24 cellular contexts compared by ENCODE assay signal in the genomic region with DNA sequence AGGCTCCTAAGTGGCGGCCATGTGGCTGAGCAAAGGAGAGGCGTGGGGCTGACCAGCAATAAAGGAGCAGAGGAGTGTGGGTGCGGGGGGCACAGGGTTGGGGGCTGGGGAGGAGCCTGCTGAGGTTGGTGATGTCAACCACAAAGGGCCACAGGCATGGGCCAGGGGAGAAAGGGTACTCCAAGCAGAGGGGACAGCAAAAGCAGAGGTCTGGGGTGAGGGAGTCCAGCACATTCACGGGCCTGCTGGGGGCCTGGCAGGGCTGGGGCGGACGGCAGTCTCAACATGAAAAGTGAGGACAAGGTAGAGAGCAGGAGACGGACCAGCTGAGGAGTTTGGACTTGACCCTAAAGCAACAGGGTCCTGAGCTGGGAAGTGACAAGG.
DNase-seq lines count a peak whose midpoint lies in the region; ATAC-seq, FAIRE-seq and TF ChIP-seq lines count a peak whose summit lies in the region.
"Had no signal": no experiment of that assay in that cellular context is flagged by ENCODE, and none has a peak within 500 bp of the region (broad histone marks: within the 10 kb centered on the region; RNA-seq: fewer than 3 reads in every experiment).

No MANE protein-coding gene starts in this region.

- H3K4me2 ChIP-seq in osteoblast (ENCODE audit: insufficient read depth, low read length), result no peak overlapping the region
- H3K4me2 ChIP-seq: A549 had no signal

- H3K9me3 ChIP-seq in heart left ventricle (no peaks in the 10 kb centered on the region), osteoblast (ENCODE audit: low read depth, low read length) (no peaks in the 10 kb centered on the region), vagina (no peaks in the 10 kb centered on the region), transverse colon (no peaks in the 10 kb centered on the region)
- H3K9me3 ChIP-seq: A549, BE2C, pancreas, testis had no signal

- no peak overlapping the region for H2AFZ ChIP-seq in osteoblast (ENCODE audit: low read length)
- H2AFZ ChIP-seq: GM23248 had no signal

- ATAC-seq in Right ventricle myocardium superior (ENCODE audit: poor library complexity), result no peak
- ATAC-seq in heart left ventricle, result no peak
- no peak for ATAC-seq in effector memory CD8-positive, alpha-beta T cell (replicated peaks)
- ATAC-seq: A549 had no signal

- H3K4me3 ChIP-seq in heart left ventricle (no peak overlapping the region), osteoblast (ENCODE audit: insufficient read depth, low read length) (no peak overlapping the region), vagina (no peak overlapping the region), transverse colon (no peak overlapping the region)
- H3K4me3 ChIP-seq: A549, GM23248, pancreas, SK-N-MC, testis had no signal

- no peaks in the 10 kb centered on the region for H3K27me3 Mint-ChIP-seq in effector memory CD8-positive, alpha-beta T cell
- H3K27me3 Mint-ChIP-seq: activated B cell treated with CpG ODN at 0.5 μM for 24 hours; activated CD4-positive, alpha-beta memory T cell treated with anti-CD3 and anti-CD28 coated beads, Interleukin-2, amount 10 ng/mL, durations not matched to agents 7 days and 5 days; central memory CD8-positive, alpha-beta T cell had no signal

- H3K27ac Mint-ChIP-seq in effector memory CD8-positive, alpha-beta T cell, result peak overlapping the region; percentile 67 to 74
- H3K27ac Mint-ChIP-seq: activated B cell treated with CpG ODN at 0.5 μM for 24 hours; activated CD4-positive, alpha-beta memory T cell treated with anti-CD3 and anti-CD28 coated beads, Interleukin-2, amount 10 ng/mL, durations not matched to agents 7 days and 5 days; T-helper 2 cell treated with Interferon-gamma antibody and Interleukin-4, amounts not matched to agents 5 μg/mL and 100 μg/mL, for 36 hours had no signal

- H3K27ac ChIP-seq in heart left ventricle (peak overlapping the region in 1 of 12 donors; percentile 77), osteoblast (ENCODE audit: low read depth, low read length) (no peak overlapping the region), vagina (peak overlapping the region; percentile 64), transverse colon (no peak overlapping the region)
- H3K27ac ChIP-seq: GM23248, pancreas, testis had no signal

- no peak for FAIRE-seq in urothelium cell line (lab: Jason Lieb, UNC)
- FAIRE-seq: A549, pancreas had no signal

- intact Hi-C loops in Right ventricle myocardium superior (cut with DNase I) (no loop called here), heart left ventricle (cut with DNase I) (no loop called here), vagina (cut with DNase I) (no loop called here), transverse colon (cut with DNase I; ENCODE audit: low total_unique reads) (no loop called here)

- no peaks in the 10 kb centered on the region for H3K79me2 ChIP-seq in osteoblast (ENCODE audit: insufficient read depth, low read length)

- no peaks in the 10 kb centered on the region for H3K9me3 Mint-ChIP-seq in effector memory CD8-positive, alpha-beta T cell
- H3K9me3 Mint-ChIP-seq: activated B cell treated with CpG ODN at 0.5 μM for 24 hours; activated CD4-positive, alpha-beta memory T cell treated with anti-CD3 and anti-CD28 coated beads, Interleukin-2, amount 10 ng/mL, durations not matched to agents 7 days and 5 days; central memory CD8-positive, alpha-beta T cell; T-helper 2 cell treated with Interferon-gamma antibody and Interleukin-4, amounts not matched to agents 5 μg/mL and 100 μg/mL, for 36 hours had no signal

- peaks cover 20 to 21% of the 10 kb centered on the region in 2 donors for H3K4me1 Mint-ChIP-seq in effector memory CD8-positive, alpha-beta T cell (ENCODE audit: low read depth in 2 of 2)

- WGBS in heart left ventricle, 4 donors, result 88 to 97% (median 95%) methylated on average over 7 of the region's 7 CpGs
- WGBS in transverse colon (ENCODE audit: low coverage in 1 of 2), 2 donors, result 94% methylated on average over 7 of the region's 7 CpGs; no CpG with 5 or more reads in 1 of the 2 donors

- H4K20me1 ChIP-seq in osteoblast (ENCODE audit: insufficient read depth, low read length), result peaks cover 22% of the 10 kb centered on the region

- peaks cover 0 to 4% (median 0%) of the 10 kb centered on the region in 9 donors for H3K36me3 ChIP-seq in heart left ventricle
- no peaks in the 10 kb centered on the region for H3K36me3 ChIP-seq in osteoblast (ENCODE audit: insufficient read depth, low read length)
- H3K36me3 ChIP-seq in vagina, result no peaks in the 10 kb centered on the region
- no peaks in the 10 kb centered on the region for H3K36me3 ChIP-seq in transverse colon
- H3K36me3 ChIP-seq: BE2C, pancreas had no signal

- no peaks in the 10 kb centered on the region for H3K36me3 Mint-ChIP-seq in effector memory CD8-positive, alpha-beta T cell (ENCODE audit: insufficient read depth)

- no peaks in the 10 kb centered on the region for H3K27me3 ChIP-seq in heart left ventricle
- H3K27me3 ChIP-seq in osteoblast (ENCODE audit: insufficient read depth, low read length), result no peaks in the 10 kb centered on the region
- H3K27me3 ChIP-seq in vagina, result no peaks in the 10 kb centered on the region
- H3K27me3 ChIP-seq in transverse colon, result no peaks in the 10 kb centered on the region
- H3K27me3 ChIP-seq: BE2C, pancreas, testis had no signal

- TF ChIP-seq CTCF in heart left ventricle (IDR thresholded peaks at IDR 0.05) (no peak), osteoblast (IDR thresholded peaks at IDR 0.05; ENCODE audit: extremely low read depth, low read depth, low read length) (no peak), vagina (IDR thresholded peaks at IDR 0.05) (no peak), transverse colon (IDR thresholded peaks at IDR 0.05) (no peak)

- DNase-seq in Right ventricle myocardium superior (peak; percentile 23), heart left ventricle (no peak), osteoblast (ENCODE audit: insufficient read length, low spot score, missing footprints) (peak; percentile 31), vagina (ENCODE audit: extremely low spot score in 2 of 2) (no peak), SKM-1 treated with dmso at 0.1 percent for 144 hours (lab: John Stamatoyannopoulos, UW; ENCODE audit: unreplicated experiment) (no peak), urothelium cell line (ENCODE audit: low spot score) (no peak), transverse colon (no peak)
- no peak for DNase-seq in effector memory CD8-positive, alpha-beta T cell
- DNase-seq: activated B cell treated with CpG ODN at 0.5 μM for 24 hours; activated CD4-positive, alpha-beta memory T cell treated with anti-CD3 and anti-CD28 coated beads, Interleukin-2, amount 10 ng/mL, durations not matched to agents 7 days and 5 days; aorta; BE2C; effector memory CD4-positive, alpha-beta T cell; EL; GM23248; Karpas-422; mesenchymal stem cell; NCI-H187; testis had no signal

- no peak for TF ChIP-seq EP300 in transverse colon (IDR thresholded peaks at IDR 0.05; ENCODE audit: low read depth)

- no peak overlapping the region for H3K4me3 Mint-ChIP-seq in effector memory CD8-positive, alpha-beta T cell
- H3K4me3 Mint-ChIP-seq: activated B cell treated with CpG ODN at 0.5 μM for 24 hours; activated CD4-positive, alpha-beta memory T cell treated with anti-CD3 and anti-CD28 coated beads, Interleukin-2, amount 10 ng/mL, durations not matched to agents 7 days and 5 days; central memory CD8-positive, alpha-beta T cell; T-helper 2 cell treated with Interferon-gamma antibody and Interleukin-4, amounts not matched to agents 5 μg/mL and 100 μg/mL, for 36 hours had no signal

- no peak for TF ChIP-seq POLR2A in heart left ventricle (IDR thresholded peaks at IDR 0.05)
- no peak for TF ChIP-seq POLR2A in vagina (IDR thresholded peaks at IDR 0.05)
- TF ChIP-seq POLR2A in transverse colon (IDR thresholded peaks at IDR 0.05), result no peak

- in situ Hi-C loops in transverse colon (cut with MboI; ENCODE audit: low pct_ligation_motif_present in 1 of 4, low pct_unique_long_range_greater_than_20kb in 1 of 4, low sequenced_read_pairs in 3 of 4), result no loop called here

- peaks cover 7 to 68% (median 47%) of the 10 kb centered on the region in 12 donors for H3K4me1 ChIP-seq in heart left ventricle
- H3K4me1 ChIP-seq in osteoblast (ENCODE audit: insufficient read depth, low read length), result peaks cover 50% of the 10 kb centered on the region
- peaks cover 79% of the 10 kb centered on the region for H3K4me1 ChIP-seq in vagina
- peaks cover 23 to 40% (median 29%) of the 10 kb centered on the region in 4 donors for H3K4me1 ChIP-seq in transverse colon

Comparison
In these comparisons a context has a peak if more than half of its experiments do, and no peak if none do; other contexts are left out.
1. DNase-seq: peak in Right ventricle myocardium superior (single experiment) and osteoblast (single experiment); none in heart left ventricle (0 of 5), effector memory CD8-positive, alpha-beta T cell (0 of 3), vagina (0 of 2), SKM-1 treated with dmso at 0.1 percent for 144 hours (single experiment), urothelium cell line (single experiment) and transverse colon (single experiment).